ENCODE assay signal across 16 cellular contexts in genomic region chr1:117032661-117033060, GRCh38. TPM values are rescaled to one million over a fixed set of nuclear protein-coding genes. Genes with fewer than 3 reads are reported as not detected.
DNase-seq lines count a peak whose midpoint lies in the region; ATAC-seq and TF ChIP-seq lines count a peak whose summit lies in the region.
"Had no signal": no experiment of that assay in that cellular context is flagged by ENCODE, and none has a peak within 500 bp of the region (broad histone marks: within the 10 kb centered on the region; RNA-seq: fewer than 3 reads in every experiment).

No MANE protein-coding gene starts in this region.

- no peaks in the 10 kb centered on the region for H3K4me1 Mint-ChIP-seq in memory B cell
- peaks cover 18% of the 10 kb centered on the region for H3K4me1 Mint-ChIP-seq in CD4-positive, alpha-beta T cell (ENCODE audit: low read depth)

- H3K4me3 Mint-ChIP-seq in memory B cell, result no peak overlapping the region
- no peak overlapping the region for H3K4me3 Mint-ChIP-seq in CD4-positive, alpha-beta T cell
- H3K4me3 Mint-ChIP-seq: CD8-positive, alpha-beta memory T cell had no signal

- H3K27ac Mint-ChIP-seq in memory B cell, result peak overlapping the region; percentile 0
- H3K27ac Mint-ChIP-seq in CD4-positive, alpha-beta T cell, result no peak overlapping the region

- H3K27ac ChIP-seq in BLaER1 treated with 17β-estradiol and CSF1 and Interleukin-3, amounts not matched to agents 10 nM and 100 nM, result peak overlapping the region in 5 of 11 experiments; percentile 1 to 41 (median 16); a peak in 2 of 22 replicates
- H3K27ac ChIP-seq in WERI-Rb-1, result no peak overlapping the region; the same call in 1 of the 2 replicates
- no peak overlapping the region for H3K27ac ChIP-seq in CD4-positive, alpha-beta T cell (ENCODE audit: low read depth, low read length)
- H3K27ac ChIP-seq: C4-2B, GM23248 had no signal

- POLR2A ChIA-PET in CD4-positive, alpha-beta T cell (lab: Charles Lee), result no interaction called here

- no peaks in the 10 kb centered on the region for H4K20me1 ChIP-seq in BLaER1 treated with 17β-estradiol and CSF1 and Interleukin-3, amounts not matched to agents 10 nM and 100 nM

- intact Hi-C loops in CD4-positive, alpha-beta T cell (cut with DNase I, micrococcal nuclease), result no loop called here

- H3K9me3 Mint-ChIP-seq in memory B cell, result no peaks in the 10 kb centered on the region
- no peaks in the 10 kb centered on the region for H3K9me3 Mint-ChIP-seq in CD4-positive, alpha-beta T cell
- H3K9me3 Mint-ChIP-seq: CD8-positive, alpha-beta memory T cell had no signal

- no peak overlapping the region for H3K4me3 ChIP-seq in BLaER1 treated with 17β-estradiol and CSF1 and Interleukin-3, amounts not matched to agents 10 nM and 100 nM
- H3K4me3 ChIP-seq in WERI-Rb-1 (ENCODE audit: low read depth, low read length), result no peak overlapping the region
- H3K4me3 ChIP-seq: GM23248 had no signal

- no peak overlapping the region for H3K9ac ChIP-seq in BLaER1 treated with 17β-estradiol and CSF1 and Interleukin-3, amounts not matched to agents 10 nM and 100 nM
- H3K9ac ChIP-seq: GM23248 had no signal

- H3K27me3 Mint-ChIP-seq in memory B cell, result no peaks in the 10 kb centered on the region
- H3K27me3 Mint-ChIP-seq in CD4-positive, alpha-beta T cell, result no peaks in the 10 kb centered on the region
- H3K27me3 Mint-ChIP-seq: CD8-positive, alpha-beta memory T cell had no signal

- DNase-seq in WERI-Rb-1, result peak; percentile 16
- no peak for DNase-seq in memory B cell (ENCODE audit: low spot score in 2 of 2)
- DNase-seq in retina, result peak; percentile 24
- no peak for DNase-seq in left lobe of liver (ENCODE audit: low spot score)
- DNase-seq in CD4-positive, alpha-beta T cell, result no peak
- no peak for DNase-seq in GM20000 (ENCODE audit: low spot score)
- no peak for DNase-seq in stimulated activated CD4-positive, alpha-beta T cell treated with anti-CD3 and anti-CD28 coated beads, Interleukin-4, amount 100 ng/mL, for 4 hours
- DNase-seq: ACHN; Caco-2; CD8-positive, alpha-beta memory T cell; GM23248 had no signal

- no peaks in the 10 kb centered on the region for H3K27me3 ChIP-seq in BLaER1 treated with 17β-estradiol and CSF1 and Interleukin-3, amounts not matched to agents 10 nM and 100 nM
- H3K27me3 ChIP-seq in WERI-Rb-1 (ENCODE audit: insufficient read depth, low read depth, severe bottlenecking), result no peaks in the 10 kb centered on the region
- no peaks in the 10 kb centered on the region for H3K27me3 ChIP-seq in CD4-positive, alpha-beta T cell (ENCODE audit: control insufficient read depth, insufficient read depth, low read length)

- ATAC-seq in memory B cell (ENCODE audit: low read depth) (no peak), left lobe of liver (no peak)
- no peak for ATAC-seq in CD4-positive, alpha-beta T cell (ENCODE audit: poor library complexity)
- ATAC-seq: HCT116, HepG2 had no signal

- TF ChIP-seq CTCF in WERI-Rb-1 (IDR thresholded peaks at IDR 0.05; ENCODE audit: low read depth, low read length) (no peak), GM20000 (IDR thresholded peaks at IDR 0.05; ENCODE audit: extremely low read depth, missing control alignments) (no peak)
- TF ChIP-seq CTCF in CD4-positive, alpha-beta T cell (IDR thresholded peaks at IDR 0.05), result no peak

- CTCF ChIA-PET in CD4-positive, alpha-beta T cell (lab: Charles Lee), result no interaction called here

- peaks cover 26 to 63% (median 53%) of the 10 kb centered on the region in 10 experiments for H3K4me1 ChIP-seq in BLaER1 treated with 17β-estradiol and CSF1 and Interleukin-3, amounts not matched to agents 10 nM and 100 nM

- peak overlapping the region; percentile 49 to 78 (median 61) for H3K4me2 ChIP-seq in BLaER1 treated with 17β-estradiol and CSF1 and Interleukin-3, amounts not matched to agents 10 nM and 100 nM

- H3K36me3 Mint-ChIP-seq in memory B cell, result no peaks in the 10 kb centered on the region
- no peaks in the 10 kb centered on the region for H3K36me3 Mint-ChIP-seq in CD4-positive, alpha-beta T cell (ENCODE audit: low read depth)

- H3K9me3 ChIP-seq in BLaER1 treated with 17β-estradiol and CSF1 and Interleukin-3, amounts not matched to agents 10 nM and 100 nM (replicated peaks in 1 of 11), result no peaks in the 10 kb centered on the region
- no peaks in the 10 kb centered on the region for H3K9me3 ChIP-seq in WERI-Rb-1 (ENCODE audit: severe bottlenecking)
- no peaks in the 10 kb centered on the region for H3K9me3 ChIP-seq in CD4-positive, alpha-beta T cell (ENCODE audit: control insufficient read depth, low read length)
- H3K9me3 ChIP-seq: Caco-2 had no signal

- peaks cover 0 to 91% (median 0%) of the 10 kb centered on the region in 11 experiments; a peak in 9 of 22 replicates for H3K36me3 ChIP-seq in BLaER1 treated with 17β-estradiol and CSF1 and Interleukin-3, amounts not matched to agents 10 nM and 100 nM
- no peaks in the 10 kb centered on the region for H3K36me3 ChIP-seq in WERI-Rb-1

RNA-seq across cellular contexts. Expression of gene TTF2, which starts 27.5 kb away (rescaled TPM):
- 2.9 TPM for total RNA-seq in left lobe of liver
- total RNA-seq in CD4-positive, alpha-beta T cell, result 10 to 100 TPM; 35.4 to 36.6 TPM

RNA-seq across cellular contexts. Expression of gene CD101, which starts 31.1 kb away (rescaled TPM):
- 0.15 TPM for total RNA-seq in left lobe of liver
- 1 to 10 TPM; 2.1 to 2.2 TPM for total RNA-seq in CD4-positive, alpha-beta T cell
- total RNA-seq: A172, GM23248 had no signal

Comparison
In these comparisons a context has a peak if more than half of its experiments do, and no peak if none do; other contexts are left out.
1. DNase-seq: peak in WERI-Rb-1 (single experiment) and retina (single experiment); none in memory B cell (0 of 2), left lobe of liver (single experiment), CD4-positive, alpha-beta T cell (0 of 10), GM20000 (single experiment) and stimulated activated CD4-positive, alpha-beta T cell treated with anti-CD3 and anti-CD28 coated beads, Interleukin-4, amount 100 ng/mL, for 4 hours (0 of 2).